Comparison of ENCODE assay signal across 9 cellular contexts in genomic region chr19:45508681-45508930, GRCh38. TPM values are rescaled to one million over a fixed set of nuclear protein-coding genes. Genes with fewer than 3 reads are reported as not detected.
A peak's percentile ranks its signal among the peaks of the same experiment; 100 is the strongest.
DNase-seq lines count a peak whose midpoint lies in the region; ATAC-seq and TF ChIP-seq lines count a peak whose summit lies in the region.
"Had no signal": no experiment of that assay in that cellular context is flagged by ENCODE, and none has a peak within 500 bp of the region (broad histone marks: within the 10 kb centered on the region; RNA-seq: fewer than 3 reads in every experiment).

No MANE protein-coding gene starts in this region.

- H3K9ac ChIP-seq in mesendoderm (ENCODE audit: low read length), result peak overlapping the region; percentile 93

- no peak overlapping the region for H3K23ac ChIP-seq in mesendoderm (ENCODE audit: low read length)

- H3K18ac ChIP-seq in mesendoderm (ENCODE audit: low read length), result peak overlapping the region; percentile 97

- peak overlapping the region; percentile 64 for H3K4ac ChIP-seq in mesendoderm (ENCODE audit: low read depth, low read length)

- H4K5ac ChIP-seq in mesendoderm (ENCODE audit: low read length), result no peak overlapping the region

- peak overlapping the region; percentile 99 to 100 for H3K4me3 ChIP-seq in right atrium auricular region
- peak overlapping the region; percentile 60 to 97 for H3K4me3 ChIP-seq in body of pancreas
- peak overlapping the region; percentile 78 for H3K4me3 ChIP-seq in mesendoderm (ENCODE audit: low read length)
- H3K4me3 ChIP-seq in aorta (ENCODE audit: low read length in 2 of 2), result peak overlapping the region; percentile 86 to 99

- peak overlapping the region; percentile 79 for H3K4me2 ChIP-seq in mesendoderm (ENCODE audit: low read length)

- H2AK5ac ChIP-seq in mesendoderm (ENCODE audit: low read length), result no peak overlapping the region

- no peaks in the 10 kb centered on the region for H3K9me3 ChIP-seq in right atrium auricular region
- no peaks in the 10 kb centered on the region for H3K9me3 ChIP-seq in body of pancreas
- H3K9me3 ChIP-seq in aorta (ENCODE audit: control insufficient read depth, low read length), result no peaks in the 10 kb centered on the region

- peaks cover 7% of the 10 kb centered on the region for H3K79me1 ChIP-seq in mesendoderm (ENCODE audit: low read length)

- TF ChIP-seq CTCF in right atrium auricular region (IDR thresholded peaks at IDR 0.05), result no peak
- TF ChIP-seq CTCF in body of pancreas (IDR thresholded peaks at IDR 0.05), result no peak

- WGBS in body of pancreas, 2 donors, result 0% methylated on average over 3 to 6 of the region's 6 CpGs
- WGBS in mesendoderm (ENCODE audit: extremely low coverage, insufficient coverage, low lambda C conversion rate), result no CpG with 5 or more reads among the region's 6 CpGs
- 0 to 1% methylated on average over 5 to 6 of the region's 6 CpGs for WGBS in aorta, 2 donors

- H2BK120ac ChIP-seq in mesendoderm (ENCODE audit: low read depth, low read length), result peak overlapping the region; percentile 46

- H2BK5ac ChIP-seq in mesendoderm (ENCODE audit: low read length), result peak overlapping the region; percentile 59

- peak overlapping the region; percentile 99 for H3K56ac ChIP-seq in mesendoderm (ENCODE audit: low read length)

- H3K4me1 ChIP-seq in right atrium auricular region (peaks cover 0 to 46% of the 10 kb centered on the region in 2 donors), body of pancreas (peaks cover 26% of the 10 kb centered on the region), mesendoderm (ENCODE audit: control insufficient read depth, low read depth, low read length) (peaks cover 2% of the 10 kb centered on the region), aorta (ENCODE audit: control insufficient read depth in 1 of 2, insufficient read depth in 2 of 2, low read length in 2 of 2) (no peaks in the 10 kb centered on the region)

- H3K27ac ChIP-seq in right atrium auricular region (peak overlapping the region; percentile 95 to 96), body of pancreas (peak overlapping the region; percentile 90 to 99 (median 94)), mesendoderm (ENCODE audit: low read depth, low read length) (peak overlapping the region; percentile 96), aorta (ENCODE audit: low read depth in 1 of 2, low read length in 2 of 2) (peak overlapping the region; percentile 81 to 88)

- no peak overlapping the region for H2BK15ac ChIP-seq in mesendoderm (replicated peaks; ENCODE audit: low read depth)

- ATAC-seq in left ventricle myocardium superior (no peak), body of pancreas (no peak), aorta (ENCODE audit: low FRiP score) (peak; percentile 0)
- ATAC-seq: activated CD4-positive, CD25-positive, alpha-beta regulatory T cell treated with anti-CD3 and anti-CD28 coated beads, Interleukin-2, amount 50 U/mL, for 24 hours had no signal

- H3K36me3 ChIP-seq in right atrium auricular region (no peaks in the 10 kb centered on the region), body of pancreas (replicated peaks in 1 of 2; ENCODE audit: insufficient read depth in 1 of 2, low read depth in 2 of 2) (no peaks in the 10 kb centered on the region), mesendoderm (ENCODE audit: control insufficient read depth, insufficient read depth, low read length) (no peaks in the 10 kb centered on the region), aorta (ENCODE audit: control insufficient read depth in 1 of 2, insufficient read depth in 2 of 2, low read length in 1 of 2) (no peaks in the 10 kb centered on the region)

- DNase-seq in right atrium auricular region (ENCODE audit: low spot score) (no peak), left ventricle myocardium superior (no peak), body of pancreas (no peak), mesendoderm (no peak), aorta (no peak), NCI-H146 (lab: John Stamatoyannopoulos, UW) (no peak), SKM-1 treated with dmso at 0.1 percent for 144 hours (lab: John Stamatoyannopoulos, UW; ENCODE audit: unreplicated experiment) (no peak), AG08395 (ENCODE audit: low spot score) (no peak)

- peaks cover 56% of the 10 kb centered on the region for H3K79me2 ChIP-seq in mesendoderm (ENCODE audit: control insufficient read depth, insufficient read depth, low read length)

- TF ChIP-seq POLR2A in body of pancreas (IDR thresholded peaks at IDR 0.05), result no peak

- H4K8ac ChIP-seq in mesendoderm (ENCODE audit: low read depth, low read length), result no peak overlapping the region

- intact Hi-C loops in left ventricle myocardium superior (cut with micrococcal nuclease), result no loop called here
- intact Hi-C loops in body of pancreas (cut with DNase I), result no loop called here
- intact Hi-C loops in aorta (cut with DNase I), result loop anchor here in 1 of 2 donors (5.0 kb wide), 1 partner anchor 134 kb away; no protein-coding TSS in a partner anchor

- H3K27me3 ChIP-seq in right atrium auricular region, result no peaks in the 10 kb centered on the region
- no peaks in the 10 kb centered on the region for H3K27me3 ChIP-seq in body of pancreas
- H3K27me3 ChIP-seq in mesendoderm (ENCODE audit: insufficient read depth, low read length, poor library complexity), result no peaks in the 10 kb centered on the region
- H3K27me3 ChIP-seq in aorta (ENCODE audit: control insufficient read depth in 1 of 2, insufficient read depth in 2 of 2, low read length in 1 of 2), result no peaks in the 10 kb centered on the region

RNA-seq across cellular contexts. Expression of gene VASP, which starts 1.3 kb away (rescaled TPM):
- total RNA-seq in right atrium auricular region (10 to 100 TPM; 61.4 to 61.7 TPM), left ventricle myocardium superior (43.3 TPM), body of pancreas (10 to 100 TPM; 27.0 to 29.7 TPM), aorta (100 to 1,000 TPM; 119 to 192 TPM)
- 116 TPM for polyA plus RNA-seq in mesendoderm (2013, experiment 1 of 2)
- 114 TPM for polyA plus RNA-seq in mesendoderm (2013, experiment 2 of 2)
- 10 to 100 TPM; 56.0 to 63.2 TPM for polyA plus RNA-seq in aorta

RNA-seq across cellular contexts. Expression of gene PPM1N, which starts 10.4 kb away (rescaled TPM):
- total RNA-seq in right atrium auricular region (1 to 10 TPM in 1 of 2 donors, not detected in 1; 1.8 TPM), left ventricle myocardium superior (0.57 TPM), body of pancreas (not detected), aorta (1 to 10 TPM in 1 of 2 donors, under 1 TPM in 1; 0.88 to 2.5 TPM)
- 12.4 TPM for polyA plus RNA-seq in mesendoderm (2013, experiment 1 of 2)
- polyA plus RNA-seq in mesendoderm (2013, experiment 2 of 2), result 12.1 TPM
- under 1 TPM in 1 of 2 donors, not detected in 1; 0.67 TPM for polyA plus RNA-seq in aorta

RNA-seq across cellular contexts. Expression of gene RTN2, which starts 11.8 kb away (rescaled TPM):
- total RNA-seq in right atrium auricular region (10 to 100 TPM; 22.8 to 24.0 TPM), left ventricle myocardium superior (29.8 TPM), body of pancreas (1 to 10 TPM; 2.9 to 5.6 TPM), aorta (10 to 100 TPM in 1 of 2 donors, 1 to 10 TPM in 1; 8.1 to 11.6 TPM)
- 17.1 TPM for polyA plus RNA-seq in mesendoderm (2013, experiment 1 of 2)
- polyA plus RNA-seq in mesendoderm (2013, experiment 2 of 2), result 17.0 TPM
- 10 to 100 TPM in 1 of 2 donors, 1 to 10 TPM in 1; 7.0 to 13.1 TPM for polyA plus RNA-seq in aorta

RNA-seq across cellular contexts. Expression of gene FOSB, which starts 40.8 kb away (rescaled TPM):
- total RNA-seq in right atrium auricular region, result 10 to 100 TPM; 17.8 to 19.7 TPM
- 0.79 TPM for total RNA-seq in left ventricle myocardium superior
- 10 to 100 TPM in 1 of 2 donors, 1 to 10 TPM in 1; 4.2 to 84.7 TPM for total RNA-seq in body of pancreas
- 0.29 TPM for polyA plus RNA-seq in mesendoderm (2013, experiment 1 of 2)
- 0.34 TPM for polyA plus RNA-seq in mesendoderm (2013, experiment 2 of 2)
- total RNA-seq in aorta, result 100 to 1,000 TPM in 1 of 2 donors, 1 to 10 TPM in 1; 3.1 to 754 TPM
- 100 to 1,000 TPM in 1 of 2 donors, 10 to 100 TPM in 1; 18.4 to 105 TPM for polyA plus RNA-seq in aorta
